ENCODE assay signal across 18 cellular contexts in genomic region chr12:75947171-75947723, GRCh38.
DNase-seq lines count a peak whose midpoint lies in the region; ATAC-seq, FAIRE-seq and TF ChIP-seq lines count a peak whose summit lies in the region.
"Had no signal": no experiment of that assay in that cellular context is flagged by ENCODE, and none has a peak within 500 bp of the region (broad histone marks: within the 10 kb centered on the region; RNA-seq: fewer than 3 reads in every experiment).

No MANE protein-coding gene starts in this region.

- no peaks in the 10 kb centered on the region for H3K27me3 ChIP-seq in H9 (ENCODE audit: insufficient read depth, low read length)
- no peaks in the 10 kb centered on the region for H3K27me3 ChIP-seq in K562 (ENCODE audit: control insufficient read depth in 2 of 2, insufficient read depth in 2 of 2, low read length in 2 of 2)
- no peaks in the 10 kb centered on the region for H3K27me3 ChIP-seq in sigmoid colon

- no peaks in the 10 kb centered on the region for H3K36me3 ChIP-seq in K562 (ENCODE audit: control insufficient read depth, insufficient read depth, low read length)
- no peaks in the 10 kb centered on the region for H3K36me3 ChIP-seq in sigmoid colon
- H3K36me3 ChIP-seq: HAP-1 had no signal

- no peak overlapping the region for H2BK120ac ChIP-seq in H9 (ENCODE audit: low read depth, low read length, poor library complexity, severe bottlenecking)

- no peak for TF ChIP-seq EP300 in K562 (IDR thresholded peaks at IDR 0.05; ENCODE audit: low read length)
- TF ChIP-seq EP300 in sigmoid colon (IDR thresholded peaks at IDR 0.05) = no peak

- DNase-seq in H9 = no peak
- peak; percentile 64 for DNase-seq in M059J (ENCODE audit: low read depth)
- no peak for DNase-seq in K562 (ENCODE audit: extremely low read depth in 1 of 4, low spot score in 3 of 4)
- DNase-seq in activated CD4-positive, alpha-beta T cell treated with anti-CD3 and anti-CD28 coated beads for 48 hours = no peak
- no peak for DNase-seq in mucosa of gallbladder (ENCODE audit: low spot score)
- DNase-seq in sigmoid colon = no peak
- DNase-seq: DND-41, NCI-H1105, NCI-H2081, NCI-H446 treated with DMSO at 0.1 percent for 48 hours, NCI-H69, SHP77 had no signal

- H3K14ac ChIP-seq in H9 (ENCODE audit: insufficient read depth, low read length) = no peak overlapping the region; the same call in 1 of the 2 replicates

- in situ Hi-C loops in K562 (cut with MboI) = no loop called here

- no peaks in the 10 kb centered on the region for H4K20me1 ChIP-seq in H9 (ENCODE audit: control insufficient read depth, insufficient read depth, insufficient read length)
- no peaks in the 10 kb centered on the region for H4K20me1 ChIP-seq in K562 (replicated peaks; ENCODE audit: control insufficient read depth, insufficient read depth, low read length)

- H3K4me1 Mint-ChIP-seq in H9 = peaks cover 33 to 44% of the 10 kb centered on the region in 2 experiments

- no TSS peak for BruUV-seq in K562 (replicated peaks; lab: Mats Ljungman, UMichigan)

- H3K4me3 Mint-ChIP-seq in H9 = no peak overlapping the region
- H3K4me3 Mint-ChIP-seq: CD14-positive monocyte had no signal

- TF ChIP-seq CTCF in H9 (conservative IDR thresholded peaks at IDR 0.05) = no peak
- TF ChIP-seq CTCF in K562 (IDR thresholded peaks at IDR 0.05 in 2 of 3, conservative IDR thresholded peaks at IDR 0.05 in 1 of 3; ENCODE audit: insufficient read depth in 2 of 3, low read depth in 1 of 3, low read length in 3 of 3) = no peak
- no peak for TF ChIP-seq CTCF in sigmoid colon (IDR thresholded peaks at IDR 0.05)

- TF ChIP-seq POLR2A in K562 (conservative IDR thresholded peaks at IDR 0.05) (no peak), sigmoid colon (IDR thresholded peaks at IDR 0.05) (no peak)

- no peak overlapping the region for H4K8ac ChIP-seq in H9 (replicated peaks; ENCODE audit: insufficient read length, low read depth, low read length)

- no peak for TF ChIP-seq RAD21 in K562 (CRISPR knock-in tag; conservative IDR thresholded peaks at IDR 0.05 in 1 of 2, IDR thresholded peaks at IDR 0.05 in 1 of 2)

- H3K9me3 ChIP-seq in H9 (ENCODE audit: control insufficient read depth, low read depth, low read length) = no peaks in the 10 kb centered on the region
- H3K9me3 ChIP-seq in K562 (replicated peaks; ENCODE audit: control insufficient read depth, insufficient read depth, low read depth, low read length) = no peaks in the 10 kb centered on the region
- H3K9me3 ChIP-seq in sigmoid colon = no peaks in the 10 kb centered on the region
- H3K9me3 ChIP-seq: HAP-1 had no signal

- intact Hi-C loops in K562 (cut with micrococcal nuclease) = no loop called here
- intact Hi-C loops in sigmoid colon (cut with DNase I) = no loop called here

- no peaks in the 10 kb centered on the region for H3K9me1 ChIP-seq in K562 (ENCODE audit: control insufficient read depth, insufficient read depth, low read length)

- no peak overlapping the region for H2AK5ac ChIP-seq in H9 (ENCODE audit: insufficient read length, low read length)

- POLR2A ChIA-PET in K562 (lab: Yijun Ruan, JAX) = no interaction called here

- peak overlapping the region in 1 of 3 experiments; percentile 51; a peak in 1 of 7 replicates for H3K27ac Mint-ChIP-seq in H9
- H3K27ac Mint-ChIP-seq: CD14-positive monocyte had no signal

- H3K18ac ChIP-seq in H9 (ENCODE audit: insufficient read length, low read depth, low read length) = no peak overlapping the region

- no peaks in the 10 kb centered on the region for H3K27me3 Mint-ChIP-seq in H9 (ENCODE audit: low read depth)

- peaks cover 0 to 4% (median 0%) of the 10 kb centered on the region in 3 experiments; a peak in 1 of 7 replicates for H3K36me3 Mint-ChIP-seq in H9 (ENCODE audit: insufficient read depth in 1 of 3, low read depth in 3 of 3)

- H3K23me2 ChIP-seq in H9 (ENCODE audit: insufficient read length, low read depth, low read length, poor library complexity, severe bottlenecking) = no peaks in the 10 kb centered on the region

- H3K79me2 ChIP-seq in H9 (ENCODE audit: insufficient read depth, low read length) (no peaks in the 10 kb centered on the region), K562 (ENCODE audit: control insufficient read depth, insufficient read depth, low read length) (no peaks in the 10 kb centered on the region)

- ATAC-seq in K562 = no peak
- no peak for ATAC-seq in HG03139 (IDR thresholded peaks at IDR 0.05; ENCODE audit: unreplicated experiment)

- H4K5ac ChIP-seq in H9 (ENCODE audit: insufficient read length, low read depth, low read length) = no peak overlapping the region

- no peak overlapping the region for H4K91ac ChIP-seq in H9 (ENCODE audit: insufficient read length, low read depth, low read length)

- peak overlapping the region; percentile 26 for H2BK20ac ChIP-seq in H9 (ENCODE audit: low read depth, low read length, poor library complexity, severe bottlenecking)

- CTCF ChIA-PET in K562 (lab: Yijun Ruan, JAX; ENCODE audit: low intra/inter-chr PET ratio) = no interaction called here

- H2BK12ac ChIP-seq in H9 (ENCODE audit: insufficient read length, low read depth, low read length) = no peak overlapping the region

- H3K23ac ChIP-seq in H9 (ENCODE audit: insufficient read length, low read depth, low read length) = no peak overlapping the region

- H3K56ac ChIP-seq in H9 (ENCODE audit: insufficient read length, low read depth, low read length) = no peak overlapping the region

- FAIRE-seq in K562 (lab: Jason Lieb, UNC) = no peak
- FAIRE-seq: G401.6, RCC 7860 had no signal

- WGBS in H9 (ENCODE audit: extremely low coverage, insufficient read length, low lambda C conversion rate) = no CpG with 5 or more reads among the region's 4 CpGs
- 63% methylated on average over 4 of the region's 4 CpGs for WGBS in K562 (ENCODE audit: insufficient coverage, low coverage, missing lambda C conversion rate)
- 93 to 94% methylated on average over 4 of the region's 4 CpGs for WGBS in sigmoid colon, 2 donors

- H3K4me1 ChIP-seq in H9 (ENCODE audit: insufficient read depth, low read length) (peaks cover 7% of the 10 kb centered on the region; the same call in 1 of the 2 replicates), K562 (replicated peaks in 1 of 2; ENCODE audit: control insufficient read depth in 2 of 2, insufficient read depth in 2 of 2, low read length in 2 of 2) (peaks cover 0 to 25% of the 10 kb centered on the region in 2 experiments; a peak in 3 of 5 replicates), sigmoid colon (peaks cover 0 to 5% (median 3%) of the 10 kb centered on the region in 4 donors)

- H3K79me1 ChIP-seq in H9 (ENCODE audit: insufficient read depth, low read depth, low read length, poor library complexity, severe bottlenecking) = no peaks in the 10 kb centered on the region

- no peak overlapping the region for H2BK15ac ChIP-seq in H9 (ENCODE audit: low read depth, low read length)

- H3K9me3 Mint-ChIP-seq in H9 = peaks cover 2 to 3% of the 10 kb centered on the region in 2 experiments; a peak in 3 of 5 replicates

- H3K4ac ChIP-seq in H9 (ENCODE audit: low read depth, low read length) = no peak overlapping the region

- H3K4me3 ChIP-seq in K562 (no peak overlapping the region), sigmoid colon (no peak overlapping the region)
- H3K4me3 ChIP-seq: HAP-1, SK-N-MC had no signal

- H3K4me2 ChIP-seq in H9 (ENCODE audit: insufficient read depth, insufficient read length, low read length) = no peak overlapping the region
- no peak overlapping the region for H3K4me2 ChIP-seq in K562 (ENCODE audit: insufficient read depth, low read length)

- H3K9ac ChIP-seq in H9 (ENCODE audit: extremely low read depth, insufficient read length, low read length) (no peak overlapping the region), K562 (ENCODE audit: insufficient read depth in 1 of 2, low read depth in 2 of 2, low read length in 2 of 2) (no peak overlapping the region)

- H2BK5ac ChIP-seq in H9 (ENCODE audit: insufficient read length, low read length) = no peak overlapping the region

- no peak overlapping the region for H3K27ac ChIP-seq in H9 (ENCODE audit: insufficient read length, low read depth, low read length)
- no peak overlapping the region for H3K27ac ChIP-seq in K562 (ENCODE audit: extremely low read depth, low read depth, low read length)
- no peak overlapping the region for H3K27ac ChIP-seq in sigmoid colon
- H3K27ac ChIP-seq: SK-N-MC had no signal

- H2AFZ ChIP-seq in H9 (ENCODE audit: low read length) (no peak overlapping the region), K562 (ENCODE audit: low read depth, low read length) (no peak overlapping the region)

- H3T11ph ChIP-seq in H9 (ENCODE audit: low read length) = no peak overlapping the region

TF ChIP-seq in K562, 482 proteins besides CTCF, POLR2A, EP300 and RAD21:
- TF ChIP-seq TCF15 (CRISPR knock-in tag; IDR thresholded peaks at IDR 0.05) (no peak), TBP (optimal IDR thresholded peaks at IDR 0.05; ENCODE audit: low read depth, low read length) (no peak), FOXA1 (IDR thresholded peaks at IDR 0.05; ENCODE audit: borderline replicate concordance) (no peak), ZNF121 (CRISPR knock-in tag; conservative IDR thresholded peaks at IDR 0.05) (peak; percentile 49; the same call in 1 of the 2 replicates), RBM25 (IDR thresholded peaks at IDR 0.05; ENCODE audit: low read depth, low read length, severe bottlenecking) (peak; percentile 11), SAFB (IDR thresholded peaks at IDR 0.05; ENCODE audit: borderline replicate concordance, low read depth, low read length) (no peak), SIRT6 (IDR thresholded peaks at IDR 0.05; ENCODE audit: low read depth, low read length) (no peak), SRSF3 (IDR thresholded peaks at IDR 0.05; ENCODE audit: insufficient read depth, low read length) (no peak), PURB (CRISPR knock-in tag; IDR thresholded peaks at IDR 0.05; ENCODE audit: low read depth) (no peak), CTBP1 (IDR thresholded peaks at IDR 0.05; ENCODE audit: borderline replicate concordance) (no peak), RB1 (IDR thresholded peaks at IDR 0.05; ENCODE audit: low read depth) (no peak), E2F5 (CRISPR knock-in tag; IDR thresholded peaks at IDR 0.05) (no peak)
